8 cellular contexts compared by ENCODE assay signal in genomic region chr17:7549401-7550055, GRCh38. TPM values are rescaled to one million over a fixed set of nuclear protein-coding genes. Genes with fewer than 3 reads are reported as not detected.
DNase-seq lines count a peak whose midpoint lies in the region; ATAC-seq and TF ChIP-seq lines count a peak whose summit lies in the region.

No MANE protein-coding gene starts in this region.

- intact Hi-C loops in uterus (cut with DNase I; ENCODE audit: low total_unique reads) = no loop called here

- no peak for TF ChIP-seq POLR2A in uterus (IDR thresholded peaks at IDR 0.05)

- peak overlapping the region; percentile 60; the same call in 1 of the 2 replicates for H3K9ac ChIP-seq in DND-41 (ENCODE audit: low read depth, low read length)

- in situ Hi-C loops in KBM-7 (cut with MboI; ENCODE audit: low pct_unique_long_range_greater_than_20kb, low sequenced_read_pairs) = no loop called here

- H4K20me1 ChIP-seq in DND-41 (ENCODE audit: insufficient read depth, low read length) = no peaks in the 10 kb centered on the region

- DNase-seq in DND-41 (no peak), endothelial cell (ENCODE audit: low spot score) (no peak), uterus (peak in 1 of 2 donors; percentile 27), KBM-7 (no peak), NCI-H1048 (lab: John Stamatoyannopoulos, UW) (no peak), NCI-H510A (lab: John Stamatoyannopoulos, UW) (no peak)
- peak; percentile 53 for DNase-seq in activated CD4-positive, alpha-beta T cell treated with anti-CD3 and anti-CD28 coated beads, Interleukin-2, amount 10 ng/mL, durations not matched to agents 7 days and 5 days
- DNase-seq in natural killer cell treated with Interleukin-12 subunit alpha and Interleukin-12 subunit beta and Interleukin-15 and Interleukin-18, amount 100 ng/mL, for 72 hours (ENCODE audit: low spot score) = no peak

- CTCF ChIA-PET in activated CD4-positive, alpha-beta T cell treated with anti-CD3 and anti-CD28 coated beads, Interleukin-2, amount 10 ng/mL, durations not matched to agents 7 days and 5 days (lab: Charles Lee) = interaction anchor here (1.2 to 6.0 kb wide), 4 partner anchors 9 to 256 kb away, joined by 3 to 38 read pairs (median 4); partner anchors contain the start of genes SENP3 and TNFSF13

- H3K4me1 ChIP-seq in DND-41 (ENCODE audit: insufficient read depth, low read length) (peaks cover 53% of the 10 kb centered on the region), uterus (peaks cover 0 to 5% of the 10 kb centered on the region in 2 donors)

- TF ChIP-seq CTCF in DND-41 (IDR thresholded peaks at IDR 0.05; ENCODE audit: borderline replicate concordance, extremely low read depth, low read length, poor library complexity, severe bottlenecking) (no peak), endothelial cell (IDR thresholded peaks at IDR 0.05; ENCODE audit: unreplicated experiment) (no peak), uterus (IDR thresholded peaks at IDR 0.05) (no peak)

- no peaks in the 10 kb centered on the region for H3K27me3 Mint-ChIP-seq in activated CD4-positive, alpha-beta T cell treated with anti-CD3 and anti-CD28 coated beads, Interleukin-2, amount 10 ng/mL, durations not matched to agents 7 days and 5 days
- peaks cover 6% of the 10 kb centered on the region for H3K27me3 Mint-ChIP-seq in endothelial cell (ENCODE audit: unreplicated experiment)
- no peaks in the 10 kb centered on the region for H3K27me3 Mint-ChIP-seq in natural killer cell treated with Interleukin-12 subunit alpha and Interleukin-12 subunit beta and Interleukin-15 and Interleukin-18, amount 100 ng/mL, for 72 hours

- H3K4me3 ChIP-seq in DND-41 (ENCODE audit: low read depth in 1 of 2, low read length in 2 of 2) = no peak overlapping the region
- peak overlapping the region; percentile 47 to 88 for H3K4me3 ChIP-seq in uterus

- peaks cover 5% of the 10 kb centered on the region for H3K27me3 ChIP-seq in DND-41 (ENCODE audit: insufficient read depth, low read length, poor library complexity)
- H3K27me3 ChIP-seq in uterus = no peaks in the 10 kb centered on the region

- H3K9me3 Mint-ChIP-seq in activated CD4-positive, alpha-beta T cell treated with anti-CD3 and anti-CD28 coated beads, Interleukin-2, amount 10 ng/mL, durations not matched to agents 7 days and 5 days = no peaks in the 10 kb centered on the region
- no peaks in the 10 kb centered on the region for H3K9me3 Mint-ChIP-seq in endothelial cell (ENCODE audit: unreplicated experiment)
- H3K9me3 Mint-ChIP-seq in natural killer cell treated with Interleukin-12 subunit alpha and Interleukin-12 subunit beta and Interleukin-15 and Interleukin-18, amount 100 ng/mL, for 72 hours = no peaks in the 10 kb centered on the region

- H3K36me3 ChIP-seq in DND-41 (ENCODE audit: insufficient read depth, low read length) (no peaks in the 10 kb centered on the region), uterus (no peaks in the 10 kb centered on the region)

- peak overlapping the region; percentile 87 for H3K27ac Mint-ChIP-seq in activated CD4-positive, alpha-beta T cell treated with anti-CD3 and anti-CD28 coated beads, Interleukin-2, amount 10 ng/mL, durations not matched to agents 7 days and 5 days
- H3K27ac Mint-ChIP-seq in endothelial cell (ENCODE audit: unreplicated experiment) = no peak overlapping the region
- peak overlapping the region; percentile 90 to 91 for H3K27ac Mint-ChIP-seq in natural killer cell treated with Interleukin-12 subunit alpha and Interleukin-12 subunit beta and Interleukin-15 and Interleukin-18, amount 100 ng/mL, for 72 hours

- peak overlapping the region; percentile 73 for H3K4me2 ChIP-seq in DND-41 (ENCODE audit: insufficient read depth, low read length)

- peak overlapping the region; percentile 84 for H3K4me3 Mint-ChIP-seq in activated CD4-positive, alpha-beta T cell treated with anti-CD3 and anti-CD28 coated beads, Interleukin-2, amount 10 ng/mL, durations not matched to agents 7 days and 5 days
- H3K4me3 Mint-ChIP-seq in endothelial cell (ENCODE audit: unreplicated experiment) = peak overlapping the region; percentile 80
- peak overlapping the region; percentile 91 for H3K4me3 Mint-ChIP-seq in natural killer cell treated with Interleukin-12 subunit alpha and Interleukin-12 subunit beta and Interleukin-15 and Interleukin-18, amount 100 ng/mL, for 72 hours

- no peak; the same call in 2 of the 3 replicates for ATAC-seq in DND-41 (ENCODE audit: insufficient read depth, low read depth)
- peak; percentile 58 for ATAC-seq in natural killer cell treated with Interleukin-12 subunit alpha and Interleukin-12 subunit beta and Interleukin-15 and Interleukin-18, amount 100 ng/mL, for 72 hours

- peaks cover 58% of the 10 kb centered on the region for H3K4me1 Mint-ChIP-seq in activated CD4-positive, alpha-beta T cell treated with anti-CD3 and anti-CD28 coated beads, Interleukin-2, amount 10 ng/mL, durations not matched to agents 7 days and 5 days
- peaks cover 18% of the 10 kb centered on the region for H3K4me1 Mint-ChIP-seq in endothelial cell (ENCODE audit: unreplicated experiment)
- peaks cover 54 to 57% of the 10 kb centered on the region in 2 donors for H3K4me1 Mint-ChIP-seq in natural killer cell treated with Interleukin-12 subunit alpha and Interleukin-12 subunit beta and Interleukin-15 and Interleukin-18, amount 100 ng/mL, for 72 hours (ENCODE audit: low read depth in 2 of 2)

- POLR2A ChIA-PET in activated CD4-positive, alpha-beta T cell treated with anti-CD3 and anti-CD28 coated beads, Interleukin-2, amount 10 ng/mL, durations not matched to agents 7 days and 5 days (lab: Charles Lee) = no interaction called here

- peak overlapping the region; percentile 45 for H3K27ac ChIP-seq in DND-41 (ENCODE audit: low read length)
- H3K27ac ChIP-seq in uterus = peak overlapping the region; percentile 89 to 95

- H3K79me2 ChIP-seq in DND-41 (ENCODE audit: insufficient read depth, low read length) = no peaks in the 10 kb centered on the region

- no peaks in the 10 kb centered on the region for H3K9me3 ChIP-seq in DND-41 (ENCODE audit: insufficient read depth, low read length, severe bottlenecking)
- no peaks in the 10 kb centered on the region for H3K9me3 ChIP-seq in uterus

- H3K36me3 Mint-ChIP-seq in activated CD4-positive, alpha-beta T cell treated with anti-CD3 and anti-CD28 coated beads, Interleukin-2, amount 10 ng/mL, durations not matched to agents 7 days and 5 days (ENCODE audit: low read depth) = peaks cover 36% of the 10 kb centered on the region
- peaks cover 3% of the 10 kb centered on the region for H3K36me3 Mint-ChIP-seq in endothelial cell (ENCODE audit: low read depth, unreplicated experiment)
- H3K36me3 Mint-ChIP-seq in natural killer cell treated with Interleukin-12 subunit alpha and Interleukin-12 subunit beta and Interleukin-15 and Interleukin-18, amount 100 ng/mL, for 72 hours = peaks cover 6% of the 10 kb centered on the region

- H2AFZ ChIP-seq in DND-41 (ENCODE audit: low read depth, low read length) = no peak overlapping the region

RNA-seq across cellular contexts. Expression of gene TNFSF12, which starts 0.7 kb away (rescaled TPM):
- 10 to 100 TPM; 79.6 to 82.5 TPM for total RNA-seq in activated CD4-positive, alpha-beta T cell treated with anti-CD3 and anti-CD28 coated beads, Interleukin-2, amount 10 ng/mL, durations not matched to agents 7 days and 5 days
- total RNA-seq in endothelial cell (ENCODE audit: unreplicated experiment) = 16.3 TPM
- total RNA-seq in natural killer cell treated with Interleukin-12 subunit alpha and Interleukin-12 subunit beta and Interleukin-15 and Interleukin-18, amount 100 ng/mL, for 72 hours = 10 to 100 TPM; 54.9 to 69.3 TPM
- 10 to 100 TPM; 15.3 to 63.1 (median 33.7) TPM for total RNA-seq in uterus

RNA-seq across cellular contexts. Expression of gene TNFSF13, which starts 9.0 kb away (rescaled TPM):
- total RNA-seq in activated CD4-positive, alpha-beta T cell treated with anti-CD3 and anti-CD28 coated beads, Interleukin-2, amount 10 ng/mL, durations not matched to agents 7 days and 5 days = 1 to 10 TPM; 3.8 to 4.0 TPM
- total RNA-seq in endothelial cell (ENCODE audit: unreplicated experiment) = 5.6 TPM
- 1 to 10 TPM; 3.1 to 6.8 TPM for total RNA-seq in natural killer cell treated with Interleukin-12 subunit alpha and Interleukin-12 subunit beta and Interleukin-15 and Interleukin-18, amount 100 ng/mL, for 72 hours
- total RNA-seq in uterus = 10 to 100 TPM in 3 of 4 donors, 1 to 10 TPM in 1; 6.8 to 56.9 (median 25.8) TPM

RNA-seq across cellular contexts. Expression of gene SENP3, which starts 12.2 kb away (rescaled TPM):
- total RNA-seq in activated CD4-positive, alpha-beta T cell treated with anti-CD3 and anti-CD28 coated beads, Interleukin-2, amount 10 ng/mL, durations not matched to agents 7 days and 5 days = 10 to 100 TPM; 51.8 to 53.0 TPM
- total RNA-seq in endothelial cell (ENCODE audit: unreplicated experiment) (57.8 TPM), uterus (100 to 1,000 TPM in 1 of 4 donors, 10 to 100 TPM in 3; 45.9 to 106 (median 59.5) TPM)
- 10 to 100 TPM; 56.2 to 90.1 TPM for total RNA-seq in natural killer cell treated with Interleukin-12 subunit alpha and Interleukin-12 subunit beta and Interleukin-15 and Interleukin-18, amount 100 ng/mL, for 72 hours

RNA-seq across cellular contexts. Expression of gene CD68, which starts 29.9 kb away (rescaled TPM):
- 1 to 10 TPM; 3.8 to 4.4 TPM for total RNA-seq in activated CD4-positive, alpha-beta T cell treated with anti-CD3 and anti-CD28 coated beads, Interleukin-2, amount 10 ng/mL, durations not matched to agents 7 days and 5 days
- total RNA-seq in endothelial cell (ENCODE audit: unreplicated experiment) (1.6 TPM), uterus (10 to 100 TPM in 1 of 4 donors, 1 to 10 TPM in 3; 4.4 to 15.9 (median 7.5) TPM)
- 10 to 100 TPM; 20.8 to 51.1 TPM for total RNA-seq in natural killer cell treated with Interleukin-12 subunit alpha and Interleukin-12 subunit beta and Interleukin-15 and Interleukin-18, amount 100 ng/mL, for 72 hours

RNA-seq across cellular contexts. Expression of gene MPDU1, which starts 34.1 kb away (rescaled TPM):
- 10 to 100 TPM; 62.3 to 81.7 TPM for total RNA-seq in activated CD4-positive, alpha-beta T cell treated with anti-CD3 and anti-CD28 coated beads, Interleukin-2, amount 10 ng/mL, durations not matched to agents 7 days and 5 days
- total RNA-seq in endothelial cell (ENCODE audit: unreplicated experiment) (51.8 TPM), uterus (10 to 100 TPM in 3 of 4 donors, 1 to 10 TPM in 1; 2.6 to 63.6 (median 35.0) TPM)
- 10 to 100 TPM; 82.7 to 95.5 TPM for total RNA-seq in natural killer cell treated with Interleukin-12 subunit alpha and Interleukin-12 subunit beta and Interleukin-15 and Interleukin-18, amount 100 ng/mL, for 72 hours

Comparison
In these comparisons a context has a peak if more than half of its experiments do, and no peak if none do; other contexts are left out.
1. H3K4me3 ChIP-seq: peak in uterus (2 of 2); none in DND-41 (0 of 2).
2. Peak in every context shown above with its lines, with median percentiles within 50 percentile points of each other: H3K4me3 Mint-ChIP-seq.